Comparison of ENCODE assay signal across 26 cellular contexts in the genomic region with DNA sequence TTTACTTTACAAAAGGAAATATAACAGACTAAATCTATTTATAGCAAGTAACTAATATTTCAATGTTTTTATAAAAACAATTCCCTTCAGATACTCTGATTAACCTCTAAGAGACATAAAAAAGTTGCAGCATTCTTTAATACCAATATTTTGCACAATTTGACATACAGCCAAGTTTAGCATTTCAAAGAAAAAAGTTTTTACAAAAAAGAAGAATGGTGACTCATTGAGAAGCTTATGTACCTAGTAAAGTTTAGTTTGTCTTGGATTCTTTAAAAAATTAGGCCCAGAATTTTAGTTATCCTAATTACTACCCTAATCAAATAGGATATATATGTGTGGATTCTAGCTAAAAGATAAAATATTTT. TPM values are rescaled to one million over a fixed set of nuclear protein-coding genes. Genes with fewer than 3 reads are reported as not detected.
"Had no signal": no experiment of that assay in that cellular context is flagged by ENCODE, and none has a peak within 500 bp of the region (broad histone marks: within the 10 kb centered on the region; RNA-seq: fewer than 3 reads in every experiment).

No MANE protein-coding gene starts in this region.

- DNase-seq: activated CD4-positive, alpha-beta T cell treated with anti-CD3 and anti-CD28 coated beads for 48 hours; activated CD4-positive, CD25-positive, alpha-beta regulatory T cell; activated CD8-positive, alpha-beta T cell treated with anti-CD3 and anti-CD28 coated beads for 36 hours; activated naive CD4-positive, alpha-beta T cell treated with anti-CD3 and anti-CD28 coated beads for 36 hours; activated naive CD8-positive, alpha-beta T cell treated with anti-CD3 and anti-CD28 coated beads, Interleukin-2, amount 50 U/mL, for 24 hours; activated T-cell treated with anti-CD3 and anti-CD28 coated beads, Interleukin-2, amount 50 U/mL, for 24 hours; aorta; dermis blood vessel endothelial cell; effector memory CD8-positive, alpha-beta T cell; esophagus squamous epithelium; heart right ventricle; kidney glomerular epithelial cell; left ventricle myocardium inferior; mammary epithelial cell; midbrain; nucleus accumbens; sigmoid colon; spleen; stimulated activated CD4-positive, alpha-beta T cell treated with anti-CD3 and anti-CD28 coated beads, Interleukin-4, amount 100 ng/mL, for 4 hours; T-helper 1 cell; T-helper 9 cell; upper lobe of left lung had no signal

- H3K4me1 ChIP-seq: esophagus squamous epithelium, heart right ventricle, left ventricle myocardium inferior, sigmoid colon, upper lobe of left lung had no signal

- H3K36me3 ChIP-seq: esophagus squamous epithelium, heart right ventricle, left ventricle myocardium inferior, sigmoid colon, spleen, thoracic aorta, upper lobe of left lung had no signal

- H3K9me3 ChIP-seq: esophagus squamous epithelium, heart right ventricle, left ventricle myocardium inferior, sigmoid colon, spleen, thoracic aorta, upper lobe of left lung had no signal

- H3K27ac ChIP-seq: esophagus squamous epithelium, heart right ventricle, left ventricle myocardium inferior, sigmoid colon, spleen, thoracic aorta, upper lobe of left lung had no signal

- ATAC-seq: activated CD8-positive, alpha-beta T cell treated with anti-CD3 and anti-CD28 coated beads for 36 hours; activated naive CD8-positive, alpha-beta T cell treated with anti-CD3 and anti-CD28 coated beads, Interleukin-2, amount 50 U/mL, for 24 hours; effector memory CD8-positive, alpha-beta T cell; heart right ventricle; stimulated activated memory B cell treated with anti-CD40 and anti-IgM and Interleukin-4, amounts not matched to agents 10 μg/mL and 1 μg/mL and 100 μg/mL, for 72 hours had no signal

- H3K27me3 ChIP-seq: esophagus squamous epithelium, heart right ventricle, sigmoid colon, spleen, upper lobe of left lung had no signal

- H3K4me3 ChIP-seq: esophagus squamous epithelium, heart right ventricle, left ventricle myocardium inferior, sigmoid colon, spleen, thoracic aorta, upper lobe of left lung had no signal

RNA-seq across cellular contexts. Expression of gene DAZL, which starts 17.5 kb away (rescaled TPM):
- total RNA-seq: activated CD8-positive, alpha-beta T cell treated with anti-CD3 and anti-CD28 coated beads for 36 hours; activated naive CD4-positive, alpha-beta T cell treated with anti-CD3 and anti-CD28 coated beads for 36 hours; activated T-helper 2 cell treated with anti-CD3 and anti-CD28 coated beads, Interferon-gamma antibody, Interleukin-2, Interleukin-4, amounts not matched to agents 10 μg/mL and 5 μg/mL and 100 μg/mL, durations not matched to agents 14 hours and 24 hours and 36 hours; aorta; bronchial epithelial cell; dermis blood vessel endothelial cell; esophagus squamous epithelium; heart right ventricle; left ventricle myocardium inferior; mammary epithelial cell; thoracic aorta; upper lobe of left lung had no signal
- polyA plus RNA-seq: aorta, heart right ventricle, mammary epithelial cell had no signal
